ENCODE assay signal across 8 cellular contexts in the genomic region with DNA sequence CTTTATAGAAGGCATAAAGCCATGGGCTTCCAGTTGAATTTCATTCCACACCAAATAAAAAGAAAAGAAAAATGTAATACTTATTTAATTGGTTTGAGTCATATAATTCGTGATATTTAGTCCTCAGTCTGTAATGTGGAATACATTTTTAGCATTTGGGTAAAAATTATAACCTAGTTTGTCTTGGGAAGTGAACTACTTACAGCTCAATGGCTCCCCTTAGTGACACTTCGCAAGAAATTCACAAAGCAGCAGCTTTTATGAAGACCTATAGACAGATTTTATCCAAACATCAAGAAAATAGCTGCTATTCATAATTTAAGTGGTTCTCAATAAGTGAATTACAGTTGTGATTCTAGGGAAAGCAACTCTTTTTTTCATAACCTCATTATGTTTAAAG.
DNase-seq lines count a peak whose midpoint lies in the region; ATAC-seq, FAIRE-seq and TF ChIP-seq lines count a peak whose summit lies in the region.

No MANE protein-coding gene starts in this region.

- peak; percentile 79 for TF ChIP-seq CTCF in Loucy (conservative IDR thresholded peaks at IDR 0.05; ENCODE audit: low read length)

- H3K27me3 ChIP-seq in Loucy (ENCODE audit: insufficient read depth, low read length, poor library complexity, severe bottlenecking): no peaks in the 10 kb centered on the region

- H3K4me3 ChIP-seq in Loucy (ENCODE audit: low read length, poor library complexity, severe bottlenecking): no peak overlapping the region

- no peak for ATAC-seq in sciatic nerve
- ATAC-seq in HG03460 (IDR thresholded peaks at IDR 0.05; ENCODE audit: unreplicated experiment): no peak

- no peak overlapping the region for H3K9ac ChIP-seq in Loucy (ENCODE audit: low read depth, low read length, poor library complexity, severe bottlenecking)

- FAIRE-seq in G401.6 (lab: Jason Lieb, UNC): peak; percentile 82

- H3K9me2 ChIP-seq in Loucy (replicated peaks; ENCODE audit: low read depth, low read length): no peaks in the 10 kb centered on the region

- H3F3A ChIP-seq in Loucy (ENCODE audit: low read depth): no peaks in the 10 kb centered on the region

- intact Hi-C loops in sciatic nerve (cut with DNase I): no loop called here
- intact Hi-C loops in posterior cingulate gyrus (cut with DNase I): no loop called here

- no peaks in the 10 kb centered on the region for H3K79me2 ChIP-seq in Loucy (ENCODE audit: insufficient read depth, low read length)

- H3K36me3 ChIP-seq in Loucy (ENCODE audit: insufficient read depth, low read length): no peaks in the 10 kb centered on the region

- peaks cover 14% of the 10 kb centered on the region for H3K4me1 ChIP-seq in Loucy (ENCODE audit: insufficient read depth, low read length, poor library complexity, severe bottlenecking)

- H4K20me1 ChIP-seq in Loucy (ENCODE audit: insufficient read depth, low read length, poor library complexity, severe bottlenecking): no peaks in the 10 kb centered on the region

- no peak overlapping the region for H2AFZ ChIP-seq in Loucy (ENCODE audit: low read length)

- H3K9me3 ChIP-seq in Loucy (ENCODE audit: insufficient read depth, low read depth, low read length): no peaks in the 10 kb centered on the region

- DNase-seq in amniotic stem cell (lab: John Stamatoyannopoulos, UW): peak; percentile 32
- peak; percentile 50 for DNase-seq in myocyte (ENCODE audit: low read depth)
- no peak for DNase-seq in nucleus accumbens (lab: John Stamatoyannopoulos, UW)
- DNase-seq in sciatic nerve (ENCODE audit: low spot score): no peak
- DNase-seq in posterior cingulate gyrus: no peak

- no peak overlapping the region for H3K4me2 ChIP-seq in Loucy (ENCODE audit: low read depth, low read length, poor library complexity, severe bottlenecking)

Comparison
In these comparisons a context has a peak if more than half of its experiments do, and no peak if none do; other contexts are left out.
1. DNase-seq: peak in amniotic stem cell (single experiment) and myocyte (single experiment); none in nucleus accumbens (0 of 56), sciatic nerve (single experiment) and posterior cingulate gyrus (0 of 10).